1 cellular context compared by ENCODE assay signal in genomic region chr5:142726188-142726731, GRCh38.
TF ChIP-seq lines count a peak whose summit lies in the region.

No MANE protein-coding gene starts in this region.

TF ChIP-seq in K562, 482 proteins besides CTCF, POLR2A, EP300 and RAD21 (continued from another document):
- no peak for TF ChIP-seq ZBTB11 (CRISPR knock-in tag; IDR thresholded peaks at IDR 0.05)
- TF ChIP-seq SAP30 (IDR thresholded peaks at IDR 0.05; ENCODE audit: borderline replicate concordance, insufficient read depth, low read depth, low read length, poor library complexity, severe bottlenecking): no peak
- no peak for TF ChIP-seq HDGF (IDR thresholded peaks at IDR 0.05)
- TF ChIP-seq SMARCA5 (IDR thresholded peaks at IDR 0.05): no peak
- TF ChIP-seq CBX5 (IDR thresholded peaks at IDR 0.05; ENCODE audit: borderline replicate concordance, low read depth): no peak
- TF ChIP-seq LARP7 (IDR thresholded peaks at IDR 0.05): no peak
- peak; percentile 60 for TF ChIP-seq MAFG (tag; conservative IDR thresholded peaks at IDR 0.05)
- TF ChIP-seq NFE2 (IDR thresholded peaks at IDR 0.05; ENCODE audit: low read depth): peak; percentile 72
- no peak for TF ChIP-seq ZNF583 (CRISPR knock-in tag; IDR thresholded peaks at IDR 0.05)
- TF ChIP-seq POLR3G (IDR thresholded peaks at IDR 0.05; ENCODE audit: extremely low read depth, insufficient read length, insufficient replicate concordance): no peak
- TF ChIP-seq SOX6 (IDR thresholded peaks at IDR 0.05): no peak
- TF ChIP-seq ATF2 (CRISPR knock-in tag; IDR thresholded peaks at IDR 0.05): no peak
- peak; percentile 72; the same call in 1 of the 2 replicates for TF ChIP-seq NFXL1 (CRISPR knock-in tag; IDR thresholded peaks at IDR 0.05)
- no peak for TF ChIP-seq ZNF263 (CRISPR knock-in tag; IDR thresholded peaks at IDR 0.05; ENCODE audit: borderline replicate concordance)
- no peak for TF ChIP-seq NR2F6 (CRISPR knock-in tag; IDR thresholded peaks at IDR 0.05)
- peak; percentile 55; the same call in 1 of the 2 replicates for TF ChIP-seq JUND (IDR thresholded peaks at IDR 0.05; ENCODE audit: borderline replicate concordance, low read depth, low read length)
- no peak; the same call in 2 of the 3 replicates for TF ChIP-seq JUND (tag; IDR thresholded peaks at IDR 0.05; ENCODE audit: borderline replicate concordance, low read depth, low read length)
- no peak for TF ChIP-seq NR4A1 (CRISPR knock-in tag; IDR thresholded peaks at IDR 0.05)
- TF ChIP-seq NR4A1 (tag; IDR thresholded peaks at IDR 0.05): no peak
- TF ChIP-seq RFX7 (CRISPR knock-in tag; IDR thresholded peaks at IDR 0.05): no peak
- no peak for TF ChIP-seq BHLHE40 (IDR thresholded peaks at IDR 0.05; ENCODE audit: low read length)
- TF ChIP-seq RHOXF2B (CRISPR knock-in tag; conservative IDR thresholded peaks at IDR 0.05): no peak
- peak; percentile 81 for TF ChIP-seq ATF3 (IDR thresholded peaks at IDR 0.05)
- no peak for TF ChIP-seq ATF3 (CRISPR knock-in tag; conservative IDR thresholded peaks at IDR 0.05)
- no peak for TF ChIP-seq THAP7 (CRISPR knock-in tag; IDR thresholded peaks at IDR 0.05)
- TF ChIP-seq GTF2E2 (tag; IDR thresholded peaks at IDR 0.05): 0 out of 2 replicates have a peak, but pooled peaks have one; percentile 54
TF ChIP-seq in K562: peak in this region for 22.
